Comparison of ENCODE assay signal across 8 cellular contexts in the genomic region with DNA sequence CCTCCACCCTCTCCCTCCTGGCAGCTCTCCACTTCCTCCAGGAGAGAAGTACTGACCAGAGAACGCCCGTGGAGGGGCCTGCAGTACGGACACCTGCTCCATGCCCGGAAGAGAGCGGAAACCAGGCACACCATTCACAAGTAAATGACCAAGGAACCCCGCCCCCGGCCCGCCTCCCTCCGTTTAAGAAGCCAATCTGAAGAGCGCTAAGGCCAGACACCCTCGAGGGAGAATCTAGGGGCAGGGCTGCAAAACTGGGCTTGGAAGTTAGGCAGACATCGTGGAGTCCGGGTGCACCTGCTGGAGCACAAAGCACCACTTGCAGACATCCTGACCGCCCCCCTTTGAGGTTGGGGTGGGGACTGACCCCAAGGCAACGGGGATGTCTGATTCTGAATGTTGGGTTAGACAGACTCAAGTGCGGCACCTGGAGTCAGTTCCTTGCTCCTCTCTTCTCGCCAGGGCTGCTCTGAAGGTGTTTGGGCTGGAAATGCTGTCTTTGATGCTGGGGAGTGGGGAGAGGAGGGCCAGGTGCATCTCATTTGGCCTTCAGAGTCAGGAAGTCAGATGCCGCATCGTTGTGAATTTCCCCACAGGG. TPM values are rescaled to one million over a fixed set of nuclear protein-coding genes. Genes with fewer than 3 reads are reported as not detected.
DNase-seq lines count a peak whose midpoint lies in the region; ATAC-seq, FAIRE-seq and TF ChIP-seq lines count a peak whose summit lies in the region.

No MANE protein-coding gene starts in this region.

- H3K4me3 Mint-ChIP-seq in activated CD4-positive, alpha-beta T cell treated with anti-CD3 and anti-CD28 coated beads, Interleukin-2, amount 10 ng/mL, durations not matched to agents 24 days and 14 days: peak overlapping the region; percentile 91
- H3K4me3 Mint-ChIP-seq in dendritic cell treated with granulocyte-macrophage colony-stimulating factor and Interleukin-4, amounts not matched to agents 40 ng/mL and 50 ng/mL, for 4 days: peak overlapping the region; percentile 92

- TF ChIP-seq CTCF in lower leg skin (IDR thresholded peaks at IDR 0.05): no peak

- FAIRE-seq in A204.1 (lab: Jason Lieb, UNC): peak; percentile 74

- intact Hi-C loops in activated CD4-positive, alpha-beta T cell treated with anti-CD3 and anti-CD28 coated beads, Interleukin-2, amount 10 ng/mL, durations not matched to agents 24 days and 14 days (cut with micrococcal nuclease): loop anchor here (1.0 to 5.0 kb wide), 5 partner anchors 40 to 314 kb away; a partner anchor contains a TSS
- intact Hi-C loops in dendritic cell treated with granulocyte-macrophage colony-stimulating factor and Interleukin-4, amounts not matched to agents 40 ng/mL and 50 ng/mL, for 4 days (cut with micrococcal nuclease): loop anchor here (2.0 kb wide), 2 partner anchors 38 to 46 kb away; no protein-coding TSS in a partner anchor
- intact Hi-C loops in lower leg skin (cut with DNase I; ENCODE audit: low total_unique reads): no loop called here

- DNase-seq in NCI-H524 treated with DMSO at 0.1 percent for 48 hours (lab: John Stamatoyannopoulos, UW): peak; percentile 49
- DNase-seq in activated CD4-positive, alpha-beta T cell treated with anti-CD3 and anti-CD28 coated beads, Interleukin-2, amount 10 ng/mL, durations not matched to agents 24 days and 14 days: peak; percentile 92
- DNase-seq in lower leg skin (ENCODE audit: low spot score in 2 of 2): peak; percentile 72 to 94
- DNase-seq in stimulated activated CD4-positive, alpha-beta T cell treated with anti-CD3 and anti-CD28 coated beads, TNF-alpha, amount 100 ng/mL, for 4 hours (ENCODE audit: low read depth in 3 of 3): peak; percentile 46 to 65 (median 63)

- no peaks in the 10 kb centered on the region for H3K9me3 Mint-ChIP-seq in activated CD4-positive, alpha-beta T cell treated with anti-CD3 and anti-CD28 coated beads, Interleukin-2, amount 10 ng/mL, durations not matched to agents 24 days and 14 days
- no peaks in the 10 kb centered on the region for H3K9me3 Mint-ChIP-seq in dendritic cell treated with granulocyte-macrophage colony-stimulating factor and Interleukin-4, amounts not matched to agents 40 ng/mL and 50 ng/mL, for 4 days

- peak overlapping the region; percentile 94 for H3K27ac Mint-ChIP-seq in activated CD4-positive, alpha-beta T cell treated with anti-CD3 and anti-CD28 coated beads, Interleukin-2, amount 10 ng/mL, durations not matched to agents 24 days and 14 days
- H3K27ac Mint-ChIP-seq in dendritic cell treated with granulocyte-macrophage colony-stimulating factor and Interleukin-4, amounts not matched to agents 40 ng/mL and 50 ng/mL, for 4 days: peak overlapping the region; percentile 90

- 1% methylated on average over 17 to 19 of the region's 19 CpGs for WGBS in lower leg skin, 2 donors

- peaks cover 24% of the 10 kb centered on the region for H3K4me1 Mint-ChIP-seq in activated CD4-positive, alpha-beta T cell treated with anti-CD3 and anti-CD28 coated beads, Interleukin-2, amount 10 ng/mL, durations not matched to agents 24 days and 14 days
- peaks cover 63% of the 10 kb centered on the region for H3K4me1 Mint-ChIP-seq in dendritic cell treated with granulocyte-macrophage colony-stimulating factor and Interleukin-4, amounts not matched to agents 40 ng/mL and 50 ng/mL, for 4 days (ENCODE audit: low read depth)

- H3K36me3 Mint-ChIP-seq in activated CD4-positive, alpha-beta T cell treated with anti-CD3 and anti-CD28 coated beads, Interleukin-2, amount 10 ng/mL, durations not matched to agents 24 days and 14 days (ENCODE audit: low read depth): peaks cover 31% of the 10 kb centered on the region
- H3K36me3 Mint-ChIP-seq in dendritic cell treated with granulocyte-macrophage colony-stimulating factor and Interleukin-4, amounts not matched to agents 40 ng/mL and 50 ng/mL, for 4 days (ENCODE audit: low read depth): peaks cover 71% of the 10 kb centered on the region

- peak overlapping the region; percentile 80 for H3K4me3 ChIP-seq in lower leg skin (ENCODE audit: low read depth, poor library complexity, severe bottlenecking)

- TF ChIP-seq POLR2A in lower leg skin (IDR thresholded peaks at IDR 0.05): no peak

- no peaks in the 10 kb centered on the region for H3K27me3 Mint-ChIP-seq in activated CD4-positive, alpha-beta T cell treated with anti-CD3 and anti-CD28 coated beads, Interleukin-2, amount 10 ng/mL, durations not matched to agents 24 days and 14 days
- no peaks in the 10 kb centered on the region for H3K27me3 Mint-ChIP-seq in dendritic cell treated with granulocyte-macrophage colony-stimulating factor and Interleukin-4, amounts not matched to agents 40 ng/mL and 50 ng/mL, for 4 days

- peak; percentile 12 for ATAC-seq in GM18520 (IDR thresholded peaks at IDR 0.05; ENCODE audit: unreplicated experiment)
- peak; percentile 36 for ATAC-seq in HG03280 (IDR thresholded peaks at IDR 0.05; ENCODE audit: unreplicated experiment)

RNA-seq across cellular contexts. Expression of a gene that starts 1.0 kb away (rescaled TPM):
- total RNA-seq in activated CD4-positive, alpha-beta T cell treated with anti-CD3 and anti-CD28 coated beads, Interleukin-2, amount 10 ng/mL, durations not matched to agents 24 days and 14 days: 72.2 and 76.5 TPM in 2 replicates
- total RNA-seq in lower leg skin: 10 to 100 TPM; 19.4 to 34.3 (median 28.4) TPM

RNA-seq across cellular contexts. Expression of a gene that starts 24.9 kb away (rescaled TPM):
- 0.26 and 0.51 TPM in 2 replicates for total RNA-seq in activated CD4-positive, alpha-beta T cell treated with anti-CD3 and anti-CD28 coated beads, Interleukin-2, amount 10 ng/mL, durations not matched to agents 24 days and 14 days
- 1 to 10 TPM in 3 of 4 donors, under 1 TPM in 1; 0.46 to 2.7 (median 1.8) TPM for total RNA-seq in lower leg skin

RNA-seq across cellular contexts. Expression of a gene that starts 40.5 kb away (rescaled TPM):
- 3,353 and 3,420 TPM in 2 replicates for total RNA-seq in activated CD4-positive, alpha-beta T cell treated with anti-CD3 and anti-CD28 coated beads, Interleukin-2, amount 10 ng/mL, durations not matched to agents 24 days and 14 days
- 1,000 to 10,000 TPM; 3,349 to 4,521 (median 4,085) TPM for total RNA-seq in lower leg skin

Comparison
In these comparisons a context has a peak if more than half of its experiments do, and no peak if none do; other contexts are left out.
1. Peak in every context shown above with its lines: DNase-seq, ATAC-seq and H3K4me3 ChIP-seq.